9 cellular contexts compared by ENCODE assay signal in the genomic region with DNA sequence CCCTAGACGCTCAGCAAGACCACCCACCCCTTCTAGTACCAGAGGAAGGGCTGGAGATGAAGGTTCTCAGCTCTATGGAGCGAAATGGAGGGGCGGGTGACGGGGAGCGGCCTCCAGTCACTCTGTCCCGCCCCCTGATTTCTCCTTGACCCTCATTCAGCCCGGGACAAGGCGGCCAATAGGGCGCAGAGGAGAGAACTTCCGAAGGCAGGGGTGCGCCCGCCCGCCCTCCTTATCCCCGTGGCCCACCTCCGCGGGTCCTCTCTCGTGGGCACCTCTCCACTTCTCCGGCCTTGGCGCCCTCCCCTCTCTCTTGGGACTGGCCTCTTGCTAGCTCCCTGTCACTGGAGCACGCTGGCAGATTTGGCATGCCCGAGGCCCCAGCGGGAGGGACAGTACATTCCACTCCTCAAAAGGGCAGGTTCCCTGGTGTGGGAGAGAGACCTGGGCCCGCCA. TPM values are rescaled to one million over a fixed set of nuclear protein-coding genes. Genes with fewer than 3 reads are reported as not detected.
A peak's percentile ranks its signal among the peaks of the same experiment; 100 is the strongest.
DNase-seq lines count a peak whose midpoint lies in the region; ATAC-seq and TF ChIP-seq lines count a peak whose summit lies in the region.
"Had no signal": no experiment of that assay in that cellular context is flagged by ENCODE, and none has a peak within 500 bp of the region (broad histone marks: within the 10 kb centered on the region; RNA-seq: fewer than 3 reads in every experiment).

No MANE protein-coding gene starts in this region.

- H3K27ac Mint-ChIP-seq in HFFc6 = no peak overlapping the region
- peak overlapping the region; percentile 90 for H3K27ac Mint-ChIP-seq in dendritic cell treated with granulocyte-macrophage colony-stimulating factor and Interleukin-4, amounts not matched to agents 40 ng/mL and 50 ng/mL, for 4 days
- H3K27ac Mint-ChIP-seq in naive thymus-derived CD8-positive, alpha-beta T cell = peak overlapping the region in 7 of 10 donors; percentile 62 to 96 (median 92)

- H3K4me1 Mint-ChIP-seq in HFFc6 (ENCODE audit: low read depth) = peaks cover 21% of the 10 kb centered on the region
- peaks cover 16% of the 10 kb centered on the region for H3K4me1 Mint-ChIP-seq in dendritic cell treated with granulocyte-macrophage colony-stimulating factor and Interleukin-4, amounts not matched to agents 40 ng/mL and 50 ng/mL, for 4 days (ENCODE audit: low read depth)
- peaks cover 9 to 28% (median 19%) of the 10 kb centered on the region in 4 donors for H3K4me1 Mint-ChIP-seq in naive thymus-derived CD8-positive, alpha-beta T cell

- H3K4me2 ChIP-seq in BLaER1 treated with 17β-estradiol and CSF1 and Interleukin-3, amounts not matched to agents 10 nM and 100 nM = peak overlapping the region; percentile 67 to 86 (median 84)

- H3K4me3 Mint-ChIP-seq in HFFc6 = peak overlapping the region; percentile 92
- peak overlapping the region; percentile 84 for H3K4me3 Mint-ChIP-seq in dendritic cell treated with granulocyte-macrophage colony-stimulating factor and Interleukin-4, amounts not matched to agents 40 ng/mL and 50 ng/mL, for 4 days
- H3K4me3 Mint-ChIP-seq in naive thymus-derived CD8-positive, alpha-beta T cell = peak overlapping the region in 9 of 10 donors; percentile 67 to 99 (median 95)

- no peaks in the 10 kb centered on the region for H3K36me3 Mint-ChIP-seq in HFFc6 (ENCODE audit: low read depth)
- H3K36me3 Mint-ChIP-seq in dendritic cell treated with granulocyte-macrophage colony-stimulating factor and Interleukin-4, amounts not matched to agents 40 ng/mL and 50 ng/mL, for 4 days (ENCODE audit: low read depth) = peaks cover 13% of the 10 kb centered on the region
- H3K36me3 Mint-ChIP-seq in naive thymus-derived CD8-positive, alpha-beta T cell = peaks cover 0 to 6% (median 3%) of the 10 kb centered on the region in 3 donors

- no peaks in the 10 kb centered on the region for H3K27me3 ChIP-seq in BLaER1 treated with 17β-estradiol and CSF1 and Interleukin-3, amounts not matched to agents 10 nM and 100 nM
- H3K27me3 ChIP-seq in BE2C = no peaks in the 10 kb centered on the region

- peak overlapping the region; percentile 60 to 83 (median 72) for H3K4me3 ChIP-seq in BLaER1 treated with 17β-estradiol and CSF1 and Interleukin-3, amounts not matched to agents 10 nM and 100 nM
- no peak overlapping the region for H3K4me3 ChIP-seq in BE2C (ENCODE audit: low read depth, low read length)

- no peak for TF ChIP-seq CTCF in HFFc6 (IDR thresholded peaks at IDR 0.05)
- no peak for TF ChIP-seq CTCF in BE2C (IDR thresholded peaks at IDR 0.05; ENCODE audit: low read depth, low read length)

- no peaks in the 10 kb centered on the region for H3K9me3 Mint-ChIP-seq in HFFc6
- H3K9me3 Mint-ChIP-seq in dendritic cell treated with granulocyte-macrophage colony-stimulating factor and Interleukin-4, amounts not matched to agents 40 ng/mL and 50 ng/mL, for 4 days = no peaks in the 10 kb centered on the region
- H3K9me3 Mint-ChIP-seq in naive thymus-derived CD8-positive, alpha-beta T cell = no peaks in the 10 kb centered on the region

- no peak for ATAC-seq in naive thymus-derived CD8-positive, alpha-beta T cell
- ATAC-seq in GM18907 (IDR thresholded peaks at IDR 0.05; ENCODE audit: unreplicated experiment) (no peak), GM18861 (IDR thresholded peaks at IDR 0.05; ENCODE audit: unreplicated experiment) (no peak)

- DNase-seq in HFFc6 = no peak
- DNase-seq in naive thymus-derived CD8-positive, alpha-beta T cell = no peak
- no peak for DNase-seq in NCI-H82 (lab: John Stamatoyannopoulos, UW)
- DNase-seq in BE2C = no peak
- DNase-seq: effector CD8-positive, alpha-beta T cell had no signal

- H3K9me3 ChIP-seq in BLaER1 treated with 17β-estradiol and CSF1 and Interleukin-3, amounts not matched to agents 10 nM and 100 nM (replicated peaks in 1 of 11) = peaks cover 0 to 13% (median 0%) of the 10 kb centered on the region in 11 experiments; a peak in 2 of 22 replicates
- H3K9me3 ChIP-seq in BE2C = no peaks in the 10 kb centered on the region

- H4K20me1 ChIP-seq in BLaER1 treated with 17β-estradiol and CSF1 and Interleukin-3, amounts not matched to agents 10 nM and 100 nM = peaks cover 0 to 11% (median 0%) of the 10 kb centered on the region in 11 experiments; a peak in 3 of 22 replicates

- no peaks in the 10 kb centered on the region for H3K36me3 ChIP-seq in BLaER1 treated with 17β-estradiol and CSF1 and Interleukin-3, amounts not matched to agents 10 nM and 100 nM
- no peaks in the 10 kb centered on the region; the same call in 1 of the 2 replicates for H3K36me3 ChIP-seq in BE2C

- peak overlapping the region; percentile 60 to 85 (median 81); a peak in 21 of 22 replicates for H3K9ac ChIP-seq in BLaER1 treated with 17β-estradiol and CSF1 and Interleukin-3, amounts not matched to agents 10 nM and 100 nM

- peak overlapping the region in 9 of 11 experiments; percentile 10 to 89 (median 74); a peak in 16 of 22 replicates for H3K27ac ChIP-seq in BLaER1 treated with 17β-estradiol and CSF1 and Interleukin-3, amounts not matched to agents 10 nM and 100 nM

- intact Hi-C loops in dendritic cell treated with granulocyte-macrophage colony-stimulating factor and Interleukin-4, amounts not matched to agents 40 ng/mL and 50 ng/mL, for 4 days (cut with micrococcal nuclease) = loop anchor here (5.0 to 10.0 kb wide), 2 partner anchors 81 to 87 kb away; a partner anchor contains a TSS

- H3K27me3 Mint-ChIP-seq in HFFc6 (ENCODE audit: insufficient read depth) = no peaks in the 10 kb centered on the region
- no peaks in the 10 kb centered on the region for H3K27me3 Mint-ChIP-seq in dendritic cell treated with granulocyte-macrophage colony-stimulating factor and Interleukin-4, amounts not matched to agents 40 ng/mL and 50 ng/mL, for 4 days
- H3K27me3 Mint-ChIP-seq in naive thymus-derived CD8-positive, alpha-beta T cell = no peaks in the 10 kb centered on the region

- POLR2A ChIA-PET in naive thymus-derived CD8-positive, alpha-beta T cell (lab: Charles Lee) = interaction anchor here (0.7 to 6.9 kb wide), 8 partner anchors 16 to 164 kb away, joined by 3 to 309 read pairs (median 9); a partner anchor contains a TSS

- peaks cover 20 to 60% (median 50%) of the 10 kb centered on the region in 10 experiments; a peak in 19 of 20 replicates for H3K4me1 ChIP-seq in BLaER1 treated with 17β-estradiol and CSF1 and Interleukin-3, amounts not matched to agents 10 nM and 100 nM
- H3K4me1 ChIP-seq in BE2C = no peaks in the 10 kb centered on the region; the same call in none of the 2 replicates

RNA-seq across cellular contexts. Expression of a gene that starts 1.1 kb away (rescaled TPM):
- 10 to 100 TPM; 17.2 to 19.5 (median 18.5) TPM for total RNA-seq in HFFc6 (2021; fragmentation: NEBNext Ultra II Directional; extraction: Animal tissue kit (Norgen Biotek cat#: 25700))
- 100 to 1,000 TPM; 234 to 235 TPM for total RNA-seq in naive thymus-derived CD8-positive, alpha-beta T cell
- 100 to 1,000 TPM; 161 to 269 (median 226) TPM for polyA plus RNA-seq in naive thymus-derived CD8-positive, alpha-beta T cell
- 104 TPM for polyA plus RNA-seq in BE2C (2012; ENCODE audit: insufficient read depth, insufficient read length, low read depth)

Comparison
In these comparisons a context has a peak if more than half of its experiments do, and no peak if none do; other contexts are left out.
1. RNA of a gene that starts 1.1 kb away (total RNA-seq): 234 to 235 TPM in naive thymus-derived CD8-positive, alpha-beta T cell; 17.2 to 19.5 TPM in HFFc6; every median in the first group is over 10 times any median in the second.
2. Peak in every context shown above with its lines, with median percentiles within 50 percentile points of each other: H3K4me3 Mint-ChIP-seq.